Comparison of ENCODE assay signal across 10 cellular contexts in the genomic region with DNA sequence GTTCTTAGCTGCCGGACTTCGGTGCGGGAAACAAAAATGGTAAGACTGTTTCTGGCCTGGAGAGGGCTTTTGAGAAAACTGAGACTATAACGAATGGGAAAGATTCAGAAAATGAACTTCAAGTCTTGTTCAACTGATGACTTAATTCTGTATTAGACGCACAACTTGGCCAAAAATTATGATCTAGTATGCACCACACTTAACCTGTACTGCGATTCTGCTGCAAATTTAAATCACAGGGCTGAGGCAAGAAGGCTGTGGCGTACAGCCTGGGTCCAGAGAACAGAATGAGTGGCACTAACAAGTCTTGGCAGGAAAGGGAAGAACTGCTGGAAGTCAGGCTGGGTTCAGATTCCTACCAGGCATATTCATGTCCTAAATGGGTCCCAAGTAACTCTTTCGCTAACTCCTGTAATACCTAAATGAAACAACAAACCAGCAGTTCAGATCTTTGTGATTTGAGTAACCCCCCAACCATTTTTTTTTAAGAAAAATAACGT. TPM values are rescaled to one million over a fixed set of nuclear protein-coding genes. Genes with fewer than 3 reads are reported as not detected.
A peak's percentile ranks its signal among the peaks of the same experiment; 100 is the strongest.
DNase-seq lines count a peak whose midpoint lies in the region; ATAC-seq and TF ChIP-seq lines count a peak whose summit lies in the region.
"Had no signal": no experiment of that assay in that cellular context is flagged by ENCODE, and none has a peak within 500 bp of the region (broad histone marks: within the 10 kb centered on the region; RNA-seq: fewer than 3 reads in every experiment).

No MANE protein-coding gene starts in this region.

- peak overlapping the region; percentile 78 for H3K4me3 ChIP-seq in coronary artery
- no peak overlapping the region for H3K4me3 ChIP-seq in adrenal gland

- peaks cover 7% of the 10 kb centered on the region for H3K27me3 ChIP-seq in adrenal gland

- H3K4me1 Mint-ChIP-seq in activated naive CD4-positive, alpha-beta T cell treated with anti-CD3 and anti-CD28 coated beads, Interleukin-2, amount 50 U/mL, for 24 hours: peaks cover 5% of the 10 kb centered on the region
- H3K4me1 Mint-ChIP-seq in mesothelial cell of epicardium (peaks cover 38% of the 10 kb centered on the region), type B pancreatic cell (ENCODE audit: unreplicated experiment) (peaks cover 30% of the 10 kb centered on the region)

- peaks cover 0 to 11% (median 10%) of the 10 kb centered on the region in 3 donors for H3K9me3 ChIP-seq in adrenal gland (replicated peaks in 1 of 3)

- intact Hi-C loops in adrenal gland (cut with DNase I): no loop called here

- TF ChIP-seq CTCF in coronary artery (IDR thresholded peaks at IDR 0.05) (no peak), mesothelial cell of epicardium (IDR thresholded peaks at IDR 0.05; ENCODE audit: unreplicated experiment) (peak; percentile 20), type B pancreatic cell (conservative IDR thresholded peaks at IDR 0.05) (peak; percentile 41), adrenal gland (IDR thresholded peaks at IDR 0.05) (peak in 1 of 6 experiments; percentile 1)

- H3K36me3 Mint-ChIP-seq in activated naive CD4-positive, alpha-beta T cell treated with anti-CD3 and anti-CD28 coated beads, Interleukin-2, amount 50 U/mL, for 24 hours: peaks cover 17% of the 10 kb centered on the region
- peaks cover 27 to 30% of the 10 kb centered on the region in 2 donors for H3K36me3 Mint-ChIP-seq in activated naive CD4-positive, alpha-beta T cell treated with anti-CD3 and anti-CD28 coated beads, Interleukin-2, amount 50 U/mL, for 72 hours
- H3K36me3 Mint-ChIP-seq in mesothelial cell of epicardium: peaks cover 26% of the 10 kb centered on the region
- H3K36me3 Mint-ChIP-seq in type B pancreatic cell: peaks cover 26% of the 10 kb centered on the region

- WGBS in adrenal gland, 4 donors: 38 to 42% (median 41%) methylated on average over 9 of the region's 9 CpGs

- H3K27ac ChIP-seq in coronary artery: peak overlapping the region; percentile 8 to 52
- no peak overlapping the region for H3K27ac ChIP-seq in adrenal gland

- no peak for TF ChIP-seq POLR2A in adrenal gland (IDR thresholded peaks at IDR 0.05)

- DNase-seq in activated naive CD4-positive, alpha-beta T cell treated with anti-CD3 and anti-CD28 coated beads, Interleukin-2, amount 50 U/mL, for 72 hours (ENCODE audit: low spot score in 2 of 2): no peak
- DNase-seq in coronary artery (ENCODE audit: low spot score) (no peak), mesothelial cell of epicardium (ENCODE audit: low spot score in 2 of 2, unreplicated experiment in 2 of 2) (no peak), type B pancreatic cell (ENCODE audit: extremely low spot score, unreplicated experiment) (no peak), adrenal gland (no peak)
- DNase-seq: COR-L47 had no signal

- no peak for ATAC-seq in activated naive CD4-positive, alpha-beta T cell treated with anti-CD3 and anti-CD28 coated beads, Interleukin-2, amount 50 U/mL, for 72 hours
- no peak for ATAC-seq in HG03045 (IDR thresholded peaks at IDR 0.05; ENCODE audit: unreplicated experiment)
- no peak for ATAC-seq in HG03342 (IDR thresholded peaks at IDR 0.05; ENCODE audit: unreplicated experiment)

- H3K9me3 Mint-ChIP-seq in activated naive CD4-positive, alpha-beta T cell treated with anti-CD3 and anti-CD28 coated beads, Interleukin-2, amount 50 U/mL, for 24 hours: peaks cover 22% of the 10 kb centered on the region
- peaks cover 17 to 19% of the 10 kb centered on the region in 2 donors for H3K9me3 Mint-ChIP-seq in activated naive CD4-positive, alpha-beta T cell treated with anti-CD3 and anti-CD28 coated beads, Interleukin-2, amount 50 U/mL, for 72 hours
- H3K9me3 Mint-ChIP-seq in mesothelial cell of epicardium (peaks cover 22% of the 10 kb centered on the region), type B pancreatic cell (peaks cover 10% of the 10 kb centered on the region)

- H3K27ac Mint-ChIP-seq in activated naive CD4-positive, alpha-beta T cell treated with anti-CD3 and anti-CD28 coated beads, Interleukin-2, amount 50 U/mL, for 24 hours: no peak overlapping the region
- H3K27ac Mint-ChIP-seq in activated naive CD4-positive, alpha-beta T cell treated with anti-CD3 and anti-CD28 coated beads, Interleukin-2, amount 50 U/mL, for 72 hours: no peak overlapping the region
- H3K27ac Mint-ChIP-seq in mesothelial cell of epicardium: peak overlapping the region; percentile 37
- no peak overlapping the region for H3K27ac Mint-ChIP-seq in type B pancreatic cell

- H3K4me3 Mint-ChIP-seq in activated naive CD4-positive, alpha-beta T cell treated with anti-CD3 and anti-CD28 coated beads, Interleukin-2, amount 50 U/mL, for 24 hours: peak overlapping the region; percentile 86
- H3K4me3 Mint-ChIP-seq in mesothelial cell of epicardium (peak overlapping the region; percentile 78), type B pancreatic cell (peak overlapping the region; percentile 93)

- peaks cover 0 to 12% of the 10 kb centered on the region in 2 donors for H3K4me1 ChIP-seq in adrenal gland (replicated peaks in 1 of 2)

- H3K36me3 ChIP-seq in adrenal gland (replicated peaks in 1 of 2): no peaks in the 10 kb centered on the region

- H3K27me3 Mint-ChIP-seq in activated naive CD4-positive, alpha-beta T cell treated with anti-CD3 and anti-CD28 coated beads, Interleukin-2, amount 50 U/mL, for 24 hours: peaks cover 41% of the 10 kb centered on the region
- peaks cover 30% of the 10 kb centered on the region for H3K27me3 Mint-ChIP-seq in mesothelial cell of epicardium (ENCODE audit: low read depth)
- peaks cover 47% of the 10 kb centered on the region for H3K27me3 Mint-ChIP-seq in type B pancreatic cell

RNA-seq across cellular contexts. Expression of a gene that starts 0.8 kb away (rescaled TPM):
- total RNA-seq in activated naive CD4-positive, alpha-beta T cell treated with anti-CD3 and anti-CD28 coated beads, Interleukin-2, amount 50 U/mL, for 72 hours: under 1 TPM; 0.14 to 0.20 TPM
- total RNA-seq in mesothelial cell of epicardium (12.3 to 13.7 TPM (median 13.6 TPM) in 3 replicates), type B pancreatic cell (ENCODE audit: low replicate concordance) (1.5 and 15.5 TPM in 2 replicates), adrenal gland (1 to 10 TPM in 3 of 8 donors, under 1 TPM in 5; 0.36 to 1.4 (median 0.88) TPM)
- 1 to 10 TPM in 2 of 3 donors, under 1 TPM in 1; 0.09 to 4.4 (median 2.4) TPM for polyA plus RNA-seq in adrenal gland
- total RNA-seq: pulmonary artery endothelial cell had no signal

RNA-seq across cellular contexts. Expression of a gene that starts 35.9 kb away (rescaled TPM):
- total RNA-seq in activated naive CD4-positive, alpha-beta T cell treated with anti-CD3 and anti-CD28 coated beads, Interleukin-2, amount 50 U/mL, for 72 hours: 10 to 100 TPM; 24.4 to 37.8 TPM
- total RNA-seq in mesothelial cell of epicardium: 42.1 to 43.5 TPM (median 42.9 TPM) in 3 replicates
- total RNA-seq in type B pancreatic cell (ENCODE audit: low replicate concordance): 21.4 and 42.6 TPM in 2 replicates
- 10 to 100 TPM in 7 of 8 donors, 1 to 10 TPM in 1; 7.3 to 44.6 (median 24.5) TPM for total RNA-seq in adrenal gland
- polyA plus RNA-seq in adrenal gland: 10 to 100 TPM; 15.1 to 57.0 (median 33.5) TPM

Comparison
In these comparisons a context has a peak if more than half of its experiments do, and no peak if none do; other contexts are left out.
1. H3K27ac ChIP-seq: peak in coronary artery (2 of 2); none in adrenal gland (0 of 5).
2. Peak in every context shown above with its lines, with median percentiles within 50 percentile points of each other: H3K4me3 Mint-ChIP-seq.